In the genomic region with DNA sequence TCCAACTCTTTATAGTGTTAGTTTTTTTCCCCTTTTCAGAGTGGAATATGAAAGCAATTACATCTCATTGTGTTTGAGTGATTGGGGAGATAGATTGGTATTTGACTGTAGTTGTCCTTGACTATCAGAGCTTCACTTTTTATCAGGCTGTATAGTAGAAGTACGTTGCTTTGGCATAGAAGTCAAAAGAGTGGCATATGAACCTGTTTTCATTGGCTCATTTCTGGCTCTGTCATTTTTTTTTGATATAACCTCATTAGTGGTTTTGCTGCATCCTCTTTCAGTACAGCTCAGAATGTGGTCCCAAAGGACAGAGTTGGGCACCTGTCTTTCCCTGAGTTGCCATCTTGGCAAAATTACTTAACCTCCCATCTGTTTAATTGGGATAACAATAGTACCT, we compare ENCODE assay signal across 2 cellular contexts.
A peak's percentile ranks its signal among the peaks of the same experiment; 100 is the strongest.
TF ChIP-seq lines count a peak whose summit lies in the region.

No MANE protein-coding gene starts in this region.

TF ChIP-seq in HEK293, 187 proteins besides CTCF, POLR2A, EP300 and RAD21 (continued from another document):
- peak; percentile 29; the same call in 1 of the 2 replicates for TF ChIP-seq ZNF335 (tag by site-specific recombination; conservative IDR thresholded peaks at IDR 0.05)
- TF ChIP-seq, protein P1, sequence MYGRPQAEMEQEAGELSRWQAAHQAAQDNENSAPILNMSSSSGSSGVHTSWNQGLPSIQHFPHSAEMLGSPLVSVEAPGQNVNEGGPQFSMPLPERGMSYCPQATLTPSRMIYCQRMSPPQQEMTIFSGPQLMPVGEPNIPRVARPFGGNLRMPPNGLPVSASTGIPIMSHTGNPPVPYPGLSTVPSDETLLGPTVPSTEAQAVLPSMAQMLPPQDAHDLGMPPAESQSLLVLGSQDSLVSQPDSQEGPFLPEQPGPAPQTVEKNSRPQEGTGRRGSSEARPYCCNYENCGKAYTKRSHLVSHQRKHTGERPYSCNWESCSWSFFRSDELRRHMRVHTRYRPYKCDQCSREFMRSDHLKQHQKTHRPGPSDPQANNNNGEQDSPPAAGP (tag by site-specific recombination; IDR thresholded peaks at IDR 0.05) = no peak

TF ChIP-seq in H1, 55 proteins besides CTCF, POLR2A, EP300 and RAD21 (continued from another document):
- TF ChIP-seq HDAC2 (IDR thresholded peaks at IDR 0.05; ENCODE audit: borderline replicate concordance in 1 of 2, low read depth in 2 of 2, low read length in 2 of 2) (no peak), SIN3A (conservative IDR thresholded peaks at IDR 0.05 in 1 of 2, IDR thresholded peaks at IDR 0.05 in 1 of 2; ENCODE audit: low read depth in 1 of 2, low read length in 2 of 2) (no peak), CHD1 (IDR thresholded peaks at IDR 0.05; ENCODE audit: low read depth, low read length) (no peak), NRF1 (IDR thresholded peaks at IDR 0.05; ENCODE audit: low read depth, low read length) (no peak), CBX8 (IDR thresholded peaks at IDR 0.05; ENCODE audit: borderline replicate concordance, low read depth, low read length) (no peak), NANOG (IDR thresholded peaks at IDR 0.05; ENCODE audit: insufficient read depth, low read depth, low read length, poor library complexity, severe bottlenecking) (no peak), KDM4A (IDR thresholded peaks at IDR 0.05; ENCODE audit: low read depth, low read length, severe bottlenecking) (no peak), BCL11A (IDR thresholded peaks at IDR 0.05; ENCODE audit: low read depth in 2 of 2, low read length in 2 of 2) (no peak), RNF2 (IDR thresholded peaks at IDR 0.05; ENCODE audit: borderline replicate concordance, low read depth, low read length, missing control alignments, poor library complexity, severe bottlenecking) (no peak), BRCA1 (IDR thresholded peaks at IDR 0.05; ENCODE audit: low read depth, low read length) (no peak)
